ENCODE assay signal across 7 cellular contexts in the genomic region with DNA sequence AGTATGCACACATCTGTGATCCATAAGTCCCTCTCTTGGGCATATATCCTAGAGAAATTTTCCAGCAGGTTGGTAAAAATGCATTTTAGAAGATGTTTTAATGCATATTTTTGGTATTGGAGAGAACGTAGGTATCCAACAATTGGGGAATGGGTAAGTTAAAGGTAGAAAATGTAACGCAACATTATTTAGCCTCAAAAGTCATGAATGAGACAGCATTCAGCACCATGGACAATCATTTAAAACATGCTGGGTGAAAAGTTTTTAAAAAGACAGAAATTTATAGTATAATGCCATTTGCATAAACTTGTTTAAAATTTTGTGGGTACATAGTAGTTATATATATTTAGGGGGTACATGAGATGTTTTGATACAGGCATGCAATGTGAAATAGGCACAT.
"Had no signal": no experiment of that assay in that cellular context is flagged by ENCODE, and none has a peak within 500 bp of the region (broad histone marks: within the 10 kb centered on the region; RNA-seq: fewer than 3 reads in every experiment).

No MANE protein-coding gene starts in this region.

- DNase-seq: GDM1, GF-D8 had no signal

- ATAC-seq: GM12878 had no signal

- H3K4me3 ChIP-seq: GM12878 had no signal

- FAIRE-seq: G401.6, GM12878, GM12891, GM12892, GM18507 had no signal
